ENCODE assay signal across 19 cellular contexts in the genomic region with DNA sequence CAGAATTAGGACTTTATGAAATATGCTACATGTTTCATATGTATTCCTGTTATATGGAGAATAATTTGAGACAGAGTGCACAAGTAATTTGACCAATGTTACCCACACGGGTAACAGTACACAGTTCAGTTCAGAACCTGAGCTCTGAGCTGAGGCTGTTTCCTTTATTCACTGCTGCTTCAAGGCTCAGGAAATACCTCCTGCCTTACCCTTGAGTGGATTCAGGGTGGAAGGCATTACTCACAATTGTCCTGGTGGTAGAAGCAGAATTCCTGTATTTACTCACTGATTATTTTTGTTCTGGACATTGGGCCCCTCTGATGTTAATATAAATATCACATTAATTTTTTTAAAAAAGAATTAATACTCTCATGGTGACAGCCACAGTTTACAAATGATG.
DNase-seq lines count a peak whose midpoint lies in the region; FAIRE-seq and TF ChIP-seq lines count a peak whose summit lies in the region.
"Had no signal": no experiment of that assay in that cellular context is flagged by ENCODE, and none has a peak within 500 bp of the region (broad histone marks: within the 10 kb centered on the region; RNA-seq: fewer than 3 reads in every experiment).

No MANE protein-coding gene starts in this region.

- intact Hi-C loops in kidney (cut with DNase I), result no loop called here

- H3K4me3 ChIP-seq in AG10803 (ENCODE audit: low read length), result no peak overlapping the region
- H3K4me3 ChIP-seq in choroid plexus epithelial cell (ENCODE audit: low read depth, low read length), result no peak overlapping the region
- no peak overlapping the region for H3K4me3 ChIP-seq in kidney (ENCODE audit: low read length in 2 of 2)
- H3K4me3 ChIP-seq: body of pancreas, left lung, right lobe of liver had no signal

- H3K4me1 ChIP-seq in kidney (ENCODE audit: control insufficient read depth in 1 of 2, insufficient read depth in 1 of 2, low read depth in 1 of 2, low read length in 2 of 2), result no peaks in the 10 kb centered on the region
- H3K4me1 ChIP-seq: body of pancreas, Caco-2, right lobe of liver had no signal

- no peak overlapping the region for H3K9ac ChIP-seq in kidney (ENCODE audit: low read length in 2 of 2)

- FAIRE-seq in kidney (lab: Jason Lieb, UNC), result no peak

- H3K27ac ChIP-seq in kidney (ENCODE audit: low read depth in 2 of 2, low read length in 2 of 2), result no peak overlapping the region
- H3K27ac ChIP-seq: body of pancreas, left lung, right lobe of liver had no signal

- peak; percentile 49 for DNase-seq in AG10803 (ENCODE audit: low read depth)
- peak; percentile 28 for DNase-seq in NCI-H69 (lab: John Stamatoyannopoulos, UW)
- peak; percentile 72 for DNase-seq in choroid plexus epithelial cell (ENCODE audit: low read depth)
- peak; percentile 65 for DNase-seq in kidney tubule cell (ENCODE audit: low spot score)
- DNase-seq in kidney, result no peak
- DNase-seq in COLO668 (lab: John Stamatoyannopoulos, UW; ENCODE audit: unreplicated experiment), result no peak
- no peak for DNase-seq in midbrain (lab: John Stamatoyannopoulos, UW)
- no peak for DNase-seq in Kasumi-1 (lab: John Stamatoyannopoulos, UW)
- DNase-seq: activated CD4-positive, alpha-beta T cell treated with anti-CD3 and anti-CD28 coated beads, Interleukin-2, amount 50 U/mL, for 1 hour; activated naive CD4-positive, alpha-beta T cell treated with Interleukin-2 at 50 U/mL for 16 hours; body of pancreas; Caco-2; left lung; NCI-H2081 treated with DMSO at 0.1 percent for 48 hours; NCI-H526 treated with DMSO at 0.1 percent for 48 hours; occipital lobe; right lobe of liver; stimulated activated CD4-positive, alpha-beta T cell treated with anti-CD3 and anti-CD28 coated beads, Interleukin-2, amount 100 ng/mL, for 24 hours; substantia nigra had no signal

- no peak for TF ChIP-seq CTCF in AG10803 (conservative IDR thresholded peaks at IDR 0.05; ENCODE audit: low read length)
- TF ChIP-seq CTCF in choroid plexus epithelial cell (conservative IDR thresholded peaks at IDR 0.05; ENCODE audit: low read depth, low read length), result peak; percentile 19
- TF ChIP-seq CTCF in kidney (IDR thresholded peaks at IDR 0.05; ENCODE audit: borderline replicate concordance, extremely low read depth, insufficient read depth), result no peak

- H3K36me3 ChIP-seq in kidney (ENCODE audit: control insufficient read depth in 1 of 2, insufficient read depth in 2 of 2, low read length in 2 of 2), result no peaks in the 10 kb centered on the region
- H3K36me3 ChIP-seq: left lung, right lobe of liver had no signal

- no peaks in the 10 kb centered on the region for H3K9me3 ChIP-seq in kidney (ENCODE audit: control insufficient read depth in 1 of 2, low read length in 2 of 2)
- H3K9me3 ChIP-seq: body of pancreas, Caco-2, left lung, right lobe of liver had no signal

Comparison
In these comparisons a context has a peak if more than half of its experiments do, and no peak if none do; other contexts are left out.
1. DNase-seq: peak in AG10803 (single experiment), NCI-H69 (single experiment), choroid plexus epithelial cell (single experiment) and kidney tubule cell (single experiment); none in kidney (single experiment), COLO668 (single experiment), midbrain (single experiment) and Kasumi-1 (0 of 2).